ENCODE assay signal across 16 cellular contexts in the genomic region with DNA sequence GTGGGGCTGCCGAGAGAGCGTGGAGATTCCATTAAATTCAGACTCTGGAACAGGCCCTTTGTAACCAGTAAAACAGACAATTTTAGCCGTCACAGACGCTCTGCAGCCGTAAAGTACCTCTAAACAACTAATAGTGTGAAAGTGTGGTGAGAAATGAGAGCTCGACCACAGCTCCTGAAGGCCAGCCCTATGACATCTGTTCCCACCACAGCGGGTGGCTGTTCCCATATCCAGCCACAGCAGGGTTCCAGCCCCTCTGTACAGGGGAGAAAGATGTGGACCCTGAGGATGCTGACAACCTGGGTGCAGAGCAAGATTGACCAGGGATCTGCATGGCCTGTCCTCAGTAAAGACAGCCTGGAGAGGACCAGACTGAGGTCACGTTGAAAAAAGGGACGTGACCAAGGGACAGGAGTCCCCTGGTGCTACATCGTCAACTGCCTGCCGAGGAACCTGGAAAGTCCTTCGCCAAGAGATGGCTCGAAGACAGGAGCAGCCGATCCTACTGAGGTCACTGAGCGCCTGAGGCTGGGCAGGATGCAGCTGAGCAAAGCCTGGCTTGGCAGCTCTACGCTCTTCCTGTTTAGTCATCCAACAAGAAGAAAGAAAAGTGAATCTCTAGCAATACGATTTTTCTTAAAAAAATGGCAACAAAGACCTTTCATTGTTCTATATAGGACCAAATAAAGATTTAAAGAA.
DNase-seq lines count a peak whose midpoint lies in the region; ATAC-seq, FAIRE-seq and TF ChIP-seq lines count a peak whose summit lies in the region.
"Had no signal": no experiment of that assay in that cellular context is flagged by ENCODE, and none has a peak within 500 bp of the region (broad histone marks: within the 10 kb centered on the region; RNA-seq: fewer than 3 reads in every experiment).

No MANE protein-coding gene starts in this region.

- ATAC-seq in PC-3 (peak; percentile 84), GM21825 (IDR thresholded peaks at IDR 0.05; ENCODE audit: unreplicated experiment) (no peak)
- ATAC-seq: lower lobe of right lung had no signal

- H3K79me2 ChIP-seq in PC-3 (ENCODE audit: low read length) (no peaks in the 10 kb centered on the region), astrocyte (ENCODE audit: insufficient read depth, low read length) (no peaks in the 10 kb centered on the region), OCI-LY7 (ENCODE audit: insufficient read depth, low read depth, low read length) (no peaks in the 10 kb centered on the region)

- no peaks in the 10 kb centered on the region for H3K9me3 ChIP-seq in PC-3 (ENCODE audit: low read length)
- H3K9me3 ChIP-seq in astrocyte (ENCODE audit: insufficient read depth, low read depth, low read length) = peaks cover 2% of the 10 kb centered on the region
- peaks cover 8% of the 10 kb centered on the region; the same call in 1 of the 2 replicates for H3K9me3 ChIP-seq in OCI-LY7 (ENCODE audit: low read length)
- H3K9me3 ChIP-seq: lower lobe of right lung, suprapubic skin had no signal

- H3K27ac ChIP-seq in PC-3 (ENCODE audit: low read length) (peak overlapping the region; percentile 81), astrocyte (ENCODE audit: low read depth, low read length) (no peak overlapping the region), OCI-LY7 (ENCODE audit: low read depth, low read length, poor library complexity, severe bottlenecking) (no peak overlapping the region)
- H3K27ac ChIP-seq: lower lobe of right lung, suprapubic skin, VCaP had no signal

- POLR2A ChIA-PET in PC-3 (lab: Charles Lee; ENCODE audit: unreplicated experiment) = no interaction called here
- POLR2A ChIA-PET in OCI-LY7 (lab: Charles Lee) = interaction anchor here (1.2 to 2.4 kb wide), 4 partner anchors 9 to 22 kb away, joined by 3 to 7 read pairs (median 3); no protein-coding TSS in a partner anchor

- CTCF ChIA-PET in PC-3 (lab: Charles Lee) = no interaction called here
- CTCF ChIA-PET in OCI-LY7 (lab: Charles Lee; ENCODE audit: unreplicated experiment) = no interaction called here

- H3K27me3 Mint-ChIP-seq in astrocyte (ENCODE audit: low read depth, unreplicated experiment) (no peaks in the 10 kb centered on the region), neural crest cell (ENCODE audit: low read depth) (no peaks in the 10 kb centered on the region)

- H3K9me2 ChIP-seq in PC-3 (replicated peaks; ENCODE audit: low read length) = no peaks in the 10 kb centered on the region
- no peaks in the 10 kb centered on the region for H3K9me2 ChIP-seq in OCI-LY7 (ENCODE audit: insufficient read depth, low read length)

- BruUV-seq in PC-3 (replicated peaks; lab: Mats Ljungman, UMichigan) (TSS peak; percentile 82), OCI-LY7 (replicated peaks; lab: Mats Ljungman, UMichigan) (no TSS peak)

- H3K36me3 ChIP-seq in PC-3 (ENCODE audit: low read depth, low read length) (no peaks in the 10 kb centered on the region), astrocyte (ENCODE audit: insufficient read depth, low read length) (no peaks in the 10 kb centered on the region), OCI-LY7 (ENCODE audit: insufficient read depth, low read length) (no peaks in the 10 kb centered on the region)
- H3K36me3 ChIP-seq: lower lobe of right lung, suprapubic skin had no signal

- H3K4me3 ChIP-seq in PC-3 (ENCODE audit: low read length) (no peak overlapping the region), astrocyte (ENCODE audit: insufficient read depth, low read depth, low read length) (no peak overlapping the region), OCI-LY7 (ENCODE audit: low read depth, low read length, poor library complexity, severe bottlenecking) (no peak overlapping the region)
- H3K4me3 ChIP-seq: lower lobe of right lung, suprapubic skin had no signal

- peaks cover 42% of the 10 kb centered on the region for H3K4me1 ChIP-seq in PC-3 (ENCODE audit: insufficient read depth, low read length)
- no peaks in the 10 kb centered on the region for H3K4me1 ChIP-seq in astrocyte (ENCODE audit: insufficient read depth, low read length)
- H3K4me1 ChIP-seq in OCI-LY7 (ENCODE audit: insufficient read depth, low read length, poor library complexity, severe bottlenecking) = no peaks in the 10 kb centered on the region
- H3K4me1 ChIP-seq: lower lobe of right lung, suprapubic skin had no signal

- H3K4me3 Mint-ChIP-seq in astrocyte (ENCODE audit: unreplicated experiment) (no peak overlapping the region), neural crest cell (no peak overlapping the region)
- H3K4me3 Mint-ChIP-seq: IgD-negative memory B cell had no signal

- intact Hi-C loops in PC-3 (cut with micrococcal nuclease) = loop anchor here (5.0 kb wide), 4 partner anchors 63 to 933 kb away; a partner anchor contains a TSS
- intact Hi-C loops in OCI-LY7 (cut with micrococcal nuclease; ENCODE audit: unreplicated experiment) = no loop called here

- FAIRE-seq in astrocyte (lab: Jason Lieb, UNC) = no peak
- FAIRE-seq: A204.1 had no signal

- no peak for TF ChIP-seq CTCF in PC-3 (conservative IDR thresholded peaks at IDR 0.05; ENCODE audit: low read depth, low read length)
- no peak for TF ChIP-seq CTCF in astrocyte (IDR thresholded peaks at IDR 0.05; ENCODE audit: insufficient read depth, low read depth, low read length)
- TF ChIP-seq CTCF in neural crest cell (conservative IDR thresholded peaks at IDR 0.05) = no peak
- TF ChIP-seq CTCF in OCI-LY7 (conservative IDR thresholded peaks at IDR 0.05; ENCODE audit: low read length) = no peak

- DNase-seq in NCI-H2081 (lab: John Stamatoyannopoulos, UW) (peak; percentile 16 to 72), NCI-H2081 treated with DMSO at 0.1 percent for 48 hours (lab: John Stamatoyannopoulos, UW) (no peak), PC-3 (peak; percentile 95), astrocyte (ENCODE audit: low read depth) (peak; percentile 20), neural crest cell (ENCODE audit: low read depth, low spot score) (no peak), hepatic stellate cell (ENCODE audit: low spot score) (no peak), OCI-LY7 (ENCODE audit: low spot score) (no peak)
- DNase-seq: activated naive CD4-positive, alpha-beta T cell treated with Interleukin-2 at 50 U/mL for 16 hours; lower lobe of right lung; retina; stimulated activated CD4-positive, alpha-beta T cell treated with anti-CD3 and anti-CD28 coated beads, Interleukin-4, amount 100 ng/mL, for 4 hours had no signal

- H4K20me1 ChIP-seq in PC-3 (ENCODE audit: low read length) (no peaks in the 10 kb centered on the region), astrocyte (ENCODE audit: insufficient read depth, low read length) (no peaks in the 10 kb centered on the region), OCI-LY7 (ENCODE audit: insufficient read depth, low read length) (no peaks in the 10 kb centered on the region)

- H3K4me1 Mint-ChIP-seq in astrocyte (ENCODE audit: low read depth, unreplicated experiment) (no peaks in the 10 kb centered on the region), neural crest cell (peaks cover 9% of the 10 kb centered on the region)

- H3K9me3 Mint-ChIP-seq in astrocyte (ENCODE audit: unreplicated experiment) (peaks cover 9% of the 10 kb centered on the region), neural crest cell (peaks cover 13% of the 10 kb centered on the region)

- peaks cover 5% of the 10 kb centered on the region for H3F3A ChIP-seq in PC-3 (ENCODE audit: low read length, unreplicated experiment)

- H3K27ac Mint-ChIP-seq in astrocyte (ENCODE audit: unreplicated experiment) = no peak overlapping the region
- peak overlapping the region; percentile 84 for H3K27ac Mint-ChIP-seq in neural crest cell (ENCODE audit: unreplicated experiment)

- H3K4me2 ChIP-seq in PC-3 (ENCODE audit: low read length) = peak overlapping the region; percentile 49
- no peak overlapping the region for H3K4me2 ChIP-seq in astrocyte (ENCODE audit: low read length)
- no peak overlapping the region for H3K4me2 ChIP-seq in OCI-LY7 (ENCODE audit: low read length)

- H3K36me3 Mint-ChIP-seq in astrocyte (ENCODE audit: low read depth, unreplicated experiment) = no peaks in the 10 kb centered on the region
- H3K36me3 Mint-ChIP-seq in neural crest cell (ENCODE audit: low read depth) = peaks cover 10% of the 10 kb centered on the region
- H3K36me3 Mint-ChIP-seq: IgD-negative memory B cell had no signal

- H2AFZ ChIP-seq in PC-3 (ENCODE audit: low read length) (peak overlapping the region; percentile 22; the same call in 1 of the 2 replicates), astrocyte (ENCODE audit: low read depth, low read length) (peak overlapping the region; percentile 73), OCI-LY7 (ENCODE audit: low read length) (no peak overlapping the region)

- H3K9ac ChIP-seq in PC-3 (ENCODE audit: low read length) (peak overlapping the region; percentile 64), astrocyte (ENCODE audit: low read length) (no peak overlapping the region)

- H3K27me3 ChIP-seq in PC-3 (ENCODE audit: low read length) (no peaks in the 10 kb centered on the region), astrocyte (ENCODE audit: insufficient read depth, low read length) (no peaks in the 10 kb centered on the region)
- H3K27me3 ChIP-seq: suprapubic skin had no signal

Comparison
In these comparisons a context has a peak if more than half of its experiments do, and no peak if none do; other contexts are left out.
1. DNase-seq: peak in NCI-H2081 (2 of 2), PC-3 (single experiment) and astrocyte (single experiment); none in NCI-H2081 treated with DMSO at 0.1 percent for 48 hours (single experiment), neural crest cell (single experiment), hepatic stellate cell (single experiment) and OCI-LY7 (single experiment).